In genomic region chr11:79931692-79932091, GRCh38 we compare ENCODE assay signal across 13 cellular contexts.
"Had no signal": no experiment of that assay in that cellular context is flagged by ENCODE, and none has a peak within 500 bp of the region (broad histone marks: within the 10 kb centered on the region; RNA-seq: fewer than 3 reads in every experiment).

No MANE protein-coding gene starts in this region.

- H3K27me3 Mint-ChIP-seq: dendritic cell treated with granulocyte-macrophage colony-stimulating factor and Interleukin-4, amounts not matched to agents 40 ng/mL and 50 ng/mL, for 4 days; effector memory CD8-positive, alpha-beta T cell; naive thymus-derived CD8-positive, alpha-beta T cell had no signal

- H3K4me1 ChIP-seq: heart left ventricle had no signal

- H3K4me3 Mint-ChIP-seq: dendritic cell treated with granulocyte-macrophage colony-stimulating factor and Interleukin-4, amounts not matched to agents 40 ng/mL and 50 ng/mL, for 4 days; effector memory CD8-positive, alpha-beta T cell; naive thymus-derived CD8-positive, alpha-beta T cell had no signal

- H3K27me3 ChIP-seq: heart left ventricle, neutrophil had no signal

- H3K9me3 Mint-ChIP-seq: dendritic cell treated with granulocyte-macrophage colony-stimulating factor and Interleukin-4, amounts not matched to agents 40 ng/mL and 50 ng/mL, for 4 days had no signal

- H3K4me3 ChIP-seq: heart left ventricle, mucosa of descending colon had no signal

- H3K27ac ChIP-seq: heart left ventricle, neutrophil had no signal

- H3K27ac Mint-ChIP-seq: dendritic cell treated with granulocyte-macrophage colony-stimulating factor and Interleukin-4, amounts not matched to agents 40 ng/mL and 50 ng/mL, for 4 days; effector memory CD8-positive, alpha-beta T cell; naive thymus-derived CD8-positive, alpha-beta T cell had no signal

- DNase-seq: effector memory CD8-positive, alpha-beta T cell; erythroblast; heart left ventricle; hippocampal formation; kidney glomerular epithelial cell; mammary epithelial cell; mucosa of descending colon; naive thymus-derived CD8-positive, alpha-beta T cell; stimulated activated CD4-positive, alpha-beta T cell treated with anti-CD3 and anti-CD28 coated beads, Interleukin-12 subunit alpha, Interleukin-12 subunit beta, amount 100 ng/mL, for 4 hours; stimulated activated naive CD4-positive, alpha-beta T cell treated with Interleukin-2 at 50 U/mL for 16 hours; trophoblast cell had no signal

- H3K9me3 ChIP-seq: heart left ventricle, mucosa of descending colon, neutrophil had no signal

- H3K36me3 ChIP-seq: heart left ventricle, neutrophil had no signal

- H3K36me3 Mint-ChIP-seq: naive thymus-derived CD8-positive, alpha-beta T cell had no signal

- H3K4me1 Mint-ChIP-seq: naive thymus-derived CD8-positive, alpha-beta T cell had no signal
